Comparison of ENCODE assay signal across 8 cellular contexts in genomic region chr19:19489804-19490204, GRCh38. TPM values are rescaled to one million over a fixed set of nuclear protein-coding genes. Genes with fewer than 3 reads are reported as not detected.
DNase-seq lines count a peak whose midpoint lies in the region; ATAC-seq and TF ChIP-seq lines count a peak whose summit lies in the region.

No MANE protein-coding gene starts in this region.

- H3K9ac ChIP-seq in SU-DHL-6 (ENCODE audit: low read length), result no peak overlapping the region

- no peak for TF ChIP-seq EP300 in esophagus muscularis mucosa (IDR thresholded peaks at IDR 0.05)

- no peak overlapping the region for H3K4me3 ChIP-seq in SU-DHL-6 (ENCODE audit: insufficient read depth, low read length, poor library complexity, severe bottlenecking)
- no peak overlapping the region for H3K4me3 ChIP-seq in esophagus muscularis mucosa

- CTCF ChIA-PET in CD4-positive, alpha-beta T cell (lab: Charles Lee), result interaction anchor here (0.6 to 3.6 kb wide), 30 partner anchors 11 to 1267 kb away, joined by 3 to 34 read pairs (median 4); partner anchors contain the start of genes GATAD2A and NR2C2AP

- H3K27ac Mint-ChIP-seq in CD4-positive, alpha-beta T cell, result peak overlapping the region; percentile 99
- H3K27ac Mint-ChIP-seq in osteocyte (ENCODE audit: unreplicated experiment), result peak overlapping the region; percentile 97

- no peak for TF ChIP-seq POLR2A in esophagus muscularis mucosa (IDR thresholded peaks at IDR 0.05; ENCODE audit: low read depth)

- H4K20me1 ChIP-seq in SU-DHL-6 (ENCODE audit: low read depth, low read length), result no peaks in the 10 kb centered on the region

- TF ChIP-seq CTCF in CD4-positive, alpha-beta T cell (IDR thresholded peaks at IDR 0.05), result no peak
- no peak for TF ChIP-seq CTCF in SU-DHL-6 (IDR thresholded peaks at IDR 0.05; ENCODE audit: insufficient read depth, low read length, poor library complexity, severe bottlenecking)
- TF ChIP-seq CTCF in esophagus muscularis mucosa (IDR thresholded peaks at IDR 0.05), result no peak
- no peak for TF ChIP-seq CTCF in osteocyte (IDR thresholded peaks at IDR 0.05)

- DNase-seq in CD4-positive, alpha-beta T cell, result peak in 1 of 10 experiments; percentile 20
- DNase-seq in esophagus muscularis mucosa (ENCODE audit: extremely low spot score), result no peak
- no peak for DNase-seq in osteocyte (ENCODE audit: extremely low spot score, unreplicated experiment)
- DNase-seq in dermis blood vessel endothelial cell, result no peak
- DNase-seq in cerebellum (ENCODE audit: low spot score), result no peak
- no peak for DNase-seq in iPS-NIHi11 (ENCODE audit: low spot score)
- no peak for DNase-seq in NCI-H1436 treated with DMSO at 0.1 percent for 48 hours (lab: John Stamatoyannopoulos, UW)

- peaks cover 38 to 61% (median 49%) of the 10 kb centered on the region in 4 donors for H3K4me1 ChIP-seq in esophagus muscularis mucosa

- no peak overlapping the region for H2AFZ ChIP-seq in SU-DHL-6 (ENCODE audit: low read depth, low read length, severe bottlenecking)

- peak overlapping the region; percentile 86 for H3K27ac ChIP-seq in CD4-positive, alpha-beta T cell (ENCODE audit: low read depth, low read length)
- H3K27ac ChIP-seq in SU-DHL-6 (ENCODE audit: low read depth, low read length) (peak overlapping the region; percentile 71), esophagus muscularis mucosa (replicated peaks in 1 of 4) (peak overlapping the region; percentile 56 to 71 (median 62))

- intact Hi-C loops in CD4-positive, alpha-beta T cell (cut with DNase I, micrococcal nuclease), result loop anchor here (1.0 to 5.0 kb wide), 11 partner anchors 29 to 344 kb away; partner anchors contain the start of genes GATAD2A (in 2 of the 2), MAU2 (in 1 of the 2) and SUGP1 (in 1 of the 2)
- intact Hi-C loops in esophagus muscularis mucosa (cut with DNase I), result loop anchor here (1.0 to 10.0 kb wide), 2 partner anchors 75 to 123 kb away; no protein-coding TSS in a partner anchor

- no peaks in the 10 kb centered on the region for H3K9me2 ChIP-seq in SU-DHL-6 (replicated peaks; ENCODE audit: insufficient read depth, low read length)

- no peaks in the 10 kb centered on the region for H3K9me3 Mint-ChIP-seq in CD4-positive, alpha-beta T cell
- H3K9me3 Mint-ChIP-seq in osteocyte (ENCODE audit: unreplicated experiment), result no peaks in the 10 kb centered on the region

- peaks cover 17% of the 10 kb centered on the region for H3F3A ChIP-seq in SU-DHL-6 (ENCODE audit: insufficient read depth)

- H3K9me3 ChIP-seq in CD4-positive, alpha-beta T cell (ENCODE audit: control insufficient read depth, low read length), result no peaks in the 10 kb centered on the region
- H3K9me3 ChIP-seq in SU-DHL-6 (ENCODE audit: insufficient read depth, low read length) (no peaks in the 10 kb centered on the region), esophagus muscularis mucosa (no peaks in the 10 kb centered on the region)

- H3K36me3 Mint-ChIP-seq in CD4-positive, alpha-beta T cell (ENCODE audit: low read depth), result peaks cover 37% of the 10 kb centered on the region
- peaks cover 7% of the 10 kb centered on the region for H3K36me3 Mint-ChIP-seq in osteocyte (ENCODE audit: unreplicated experiment)

- POLR2A ChIA-PET in CD4-positive, alpha-beta T cell (lab: Charles Lee), result interaction anchor here (0.9 to 7.0 kb wide), 14 partner anchors 24 to 298 kb away, joined by 3 to 81 read pairs (median 6); partner anchors contain the start of genes BORCS8, GATAD2A, NDUFA13 and RFXANK

- peak overlapping the region; percentile 14 for H3K4me2 ChIP-seq in SU-DHL-6 (ENCODE audit: low read depth, low read length, poor library complexity, severe bottlenecking)

- WGBS in esophagus muscularis mucosa, result 69% methylated on average over 9 of the region's 9 CpGs

- H3K79me2 ChIP-seq in SU-DHL-6 (ENCODE audit: insufficient read depth, low read length), result peaks cover 47% of the 10 kb centered on the region

- peaks cover 55% of the 10 kb centered on the region for H3K4me1 Mint-ChIP-seq in CD4-positive, alpha-beta T cell (ENCODE audit: low read depth)
- peaks cover 45% of the 10 kb centered on the region for H3K4me1 Mint-ChIP-seq in osteocyte (ENCODE audit: unreplicated experiment)

- no peaks in the 10 kb centered on the region for H3K27me3 Mint-ChIP-seq in CD4-positive, alpha-beta T cell
- H3K27me3 Mint-ChIP-seq in osteocyte (ENCODE audit: unreplicated experiment), result no peaks in the 10 kb centered on the region

- no peaks in the 10 kb centered on the region for H3K36me3 ChIP-seq in SU-DHL-6 (ENCODE audit: low read length)
- peaks cover 14 to 31% (median 28%) of the 10 kb centered on the region in 4 donors for H3K36me3 ChIP-seq in esophagus muscularis mucosa

- H3K4me3 Mint-ChIP-seq in CD4-positive, alpha-beta T cell, result peak overlapping the region; percentile 32
- H3K4me3 Mint-ChIP-seq in osteocyte (ENCODE audit: unreplicated experiment), result no peak overlapping the region

- no peaks in the 10 kb centered on the region for H3K27me3 ChIP-seq in CD4-positive, alpha-beta T cell (ENCODE audit: control insufficient read depth, insufficient read depth, low read length)
- H3K27me3 ChIP-seq in SU-DHL-6 (ENCODE audit: low read length) (no peaks in the 10 kb centered on the region), esophagus muscularis mucosa (no peaks in the 10 kb centered on the region)

- peak; percentile 12 for ATAC-seq in CD4-positive, alpha-beta T cell (ENCODE audit: poor library complexity)

RNA-seq across cellular contexts. Expression of gene TSSK6, which starts 25.5 kb away (rescaled TPM):
- total RNA-seq in CD4-positive, alpha-beta T cell, result 1 to 10 TPM; 3.4 to 5.5 TPM
- 1 to 10 TPM in 3 of 4 donors, under 1 TPM in 1; 0.33 to 3.7 (median 1.5) TPM for total RNA-seq in esophagus muscularis mucosa
- 1.7 and 2.0 TPM in 2 replicates for total RNA-seq in osteocyte
- 0.68 and 1.4 TPM in 2 replicates for total RNA-seq in dermis blood vessel endothelial cell
- total RNA-seq in cerebellum, result 1.2 TPM

RNA-seq across cellular contexts. Expression of gene NDUFA13, which starts 26.2 kb away (rescaled TPM):
- 100 to 1,000 TPM; 145 to 156 TPM for total RNA-seq in CD4-positive, alpha-beta T cell
- total RNA-seq in esophagus muscularis mucosa (100 to 1,000 TPM in 2 of 4 donors, 10 to 100 TPM in 2; 75.0 to 186 (median 141) TPM), osteocyte (372 and 376 TPM in 2 replicates), dermis blood vessel endothelial cell (95.3 and 191 TPM in 2 replicates), cerebellum (70.6 TPM)

RNA-seq across cellular contexts. Expression of gene YJEFN3, which starts 38.9 kb away (rescaled TPM):
- 1 to 10 TPM; 3.7 to 4.4 TPM for total RNA-seq in CD4-positive, alpha-beta T cell
- 1 to 10 TPM; 1.2 to 3.3 (median 2.8) TPM for total RNA-seq in esophagus muscularis mucosa
- total RNA-seq in osteocyte, result 6.1 and 6.3 TPM in 2 replicates
- 0.14 and 0.17 TPM in 2 replicates for total RNA-seq in dermis blood vessel endothelial cell
- 2.8 TPM for total RNA-seq in cerebellum

RNA-seq across cellular contexts. Expression of gene CILP2, which starts 48.3 kb away (rescaled TPM):
- total RNA-seq in CD4-positive, alpha-beta T cell, result 1 to 10 TPM; 1.1 to 1.7 TPM
- total RNA-seq in esophagus muscularis mucosa (under 1 TPM; 0.13 to 0.52 (median 0.29) TPM), osteocyte (0.63 and 1.1 TPM in 2 replicates), dermis blood vessel endothelial cell (0.17 TPM in 1 of 2 replicates, not detected in the other), cerebellum (0.64 TPM)
